Comparison of ENCODE assay signal across 21 cellular contexts in the genomic region with DNA sequence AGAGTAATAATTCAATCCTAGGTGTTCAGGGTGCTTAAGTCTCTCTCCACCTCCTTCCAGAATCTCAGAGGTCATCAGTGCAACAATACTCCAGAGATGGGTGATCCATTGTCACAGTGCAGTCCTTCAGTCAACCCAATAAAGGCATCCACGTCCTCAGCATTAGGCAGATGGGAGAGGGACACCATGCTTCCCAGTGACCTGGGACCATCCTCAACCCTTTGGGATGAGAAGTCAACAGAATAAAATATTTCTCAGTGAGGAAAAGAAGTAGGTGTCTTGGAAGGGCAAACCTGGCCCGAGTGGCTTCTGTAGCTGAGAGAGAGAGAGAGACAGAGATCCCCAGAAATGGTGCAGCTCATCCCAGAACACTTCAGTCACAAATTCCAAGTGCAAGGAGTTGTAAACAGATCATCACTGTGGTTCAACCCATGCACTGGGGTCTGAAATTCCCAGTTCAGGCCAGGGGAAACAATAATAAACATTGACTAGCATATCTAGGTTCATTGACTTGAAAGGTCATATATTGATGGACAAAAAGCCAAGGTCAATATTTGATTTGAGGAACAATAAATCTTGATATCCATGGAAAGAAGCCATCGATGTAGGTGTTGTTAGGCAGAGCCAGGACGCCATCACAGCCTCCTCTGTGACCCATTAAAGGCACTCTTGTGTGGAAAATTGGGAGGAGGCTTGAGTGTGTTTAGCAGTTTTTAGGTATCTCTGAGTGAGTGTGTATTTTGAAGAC.
"Had no signal": no experiment of that assay in that cellular context is flagged by ENCODE, and none has a peak within 500 bp of the region (broad histone marks: within the 10 kb centered on the region; RNA-seq: fewer than 3 reads in every experiment).

No MANE protein-coding gene starts in this region.

- FAIRE-seq: RCC 7860 had no signal

- H3K9ac ChIP-seq: SK-N-SH had no signal

- H3K9me3 ChIP-seq: SK-N-SH had no signal

- DNase-seq: IMR-90, Karpas-422, KG1, MM.1S, NCI-H1092 treated with DMSO at 0.1 percent for 48 hours, NCI-H1436, NCI-H187, NCI-H2029, NCI-H2081 treated with DMSO at 0.1 percent for 48 hours, NCI-H2171, NCI-H226, NCI-H446, NCI-H510A, NCI-H524 treated with DMSO at 0.1 percent for 48 hours, NCI-H69, NCI-H774, RPMI8226, SHP77, SK-N-SH, SW 1271 had no signal

- H3K4me2 ChIP-seq: SK-N-SH had no signal
